In the genomic region with DNA sequence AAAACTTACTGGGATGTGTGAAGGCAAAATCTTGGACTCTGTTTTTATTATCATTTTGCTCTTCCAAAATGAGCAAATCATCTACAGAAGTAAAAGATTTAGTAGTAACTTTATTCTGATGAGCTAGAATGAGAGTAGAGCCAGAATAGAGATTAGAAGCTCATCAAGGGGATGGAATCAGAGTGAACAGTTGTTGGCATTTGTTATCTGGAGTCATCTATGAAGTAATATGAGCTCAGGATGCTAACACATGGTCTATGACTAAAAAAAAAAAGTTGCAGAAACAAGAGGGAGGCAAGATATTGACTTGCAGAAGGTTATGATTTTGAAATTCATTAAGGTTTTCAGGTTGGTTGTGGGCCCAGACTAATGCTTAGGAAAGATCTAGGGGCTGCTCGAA, we compare ENCODE assay signal across 35 cellular contexts.
"Had no signal": no experiment of that assay in that cellular context is flagged by ENCODE, and none has a peak within 500 bp of the region (broad histone marks: within the 10 kb centered on the region; RNA-seq: fewer than 3 reads in every experiment).

No MANE protein-coding gene starts in this region.

- H3K9me3 Mint-ChIP-seq: activated B cell treated with CpG ODN at 0.5 μM for 24 hours; activated CD4-positive, alpha-beta memory T cell treated with anti-CD3 and anti-CD28 coated beads, Interleukin-2, amount 10 ng/mL, durations not matched to agents 7 days and 5 days; activated CD4-positive, alpha-beta T cell treated with anti-CD3 and anti-CD28 coated beads, Interleukin-2, amount 10 ng/mL, durations not matched to agents 24 days and 14 days; activated naive CD4-positive, alpha-beta T cell treated with anti-CD3 and anti-CD28 coated beads for 36 hours; activated T-cell treated with anti-CD3 and anti-CD28 coated beads, Interleukin-2, amount 50 U/mL, for 4 hours; activated T-helper 1 cell treated with anti-CD3 and anti-CD28 coated beads, Interleukin-12 subunit alpha, Interleukin-12 subunit beta, Interleukin-2, Interleukin-4 antibody, amounts not matched to agents 30 ng/mL and 10 ng/mL and 1 ng/mL, durations not matched to agents 14 hours and 24 hours and 36 hours; activated T-helper 17 cell treated with anti-CD3 and anti-CD28 coated beads, Interleukin-2, amount 50 U/mL, for 72 hours; brain; central memory CD8-positive, alpha-beta T cell had no signal

- H3K27me3 ChIP-seq: adrenal gland, ascending aorta, cardiac muscle cell had no signal

- H3K9me3 ChIP-seq: adrenal gland, ascending aorta had no signal

- DNase-seq: activated B cell treated with CpG ODN at 0.5 μM for 24 hours; activated CD4-positive, alpha-beta memory T cell treated with anti-CD3 and anti-CD28 coated beads, Interleukin-2, amount 10 ng/mL, durations not matched to agents 7 days and 5 days; activated CD4-positive, alpha-beta T cell treated with anti-CD3 and anti-CD28 coated beads for 4 hours; activated CD4-positive, alpha-beta T cell treated with anti-CD3 and anti-CD28 coated beads, Interleukin-2, amount 10 ng/mL, durations not matched to agents 24 days and 14 days; activated CD4-positive, alpha-beta T cell treated with anti-CD3 and anti-CD28 coated beads, Interleukin-2, amount 50 U/mL, for 48 hours; activated CD4-positive, CD25-positive, alpha-beta regulatory T cell treated with anti-CD3 and anti-CD28 coated beads, Interleukin-2, amount 50 U/mL, for 72 hours; activated CD8-positive, alpha-beta memory T cell treated with anti-CD3 and anti-CD28 coated beads, Interleukin-2, amount 50 U/mL, for 4 hours; activated effector memory CD4-positive, alpha-beta T cell treated with anti-CD3 and anti-CD28 coated beads, Interleukin-2, amount 50 U/mL, for 16 hours; activated gamma-delta T cell treated with Interleukin-2 at 50 U/mL for 16 hours; activated naive CD4-positive, alpha-beta T cell; activated naive CD4-positive, alpha-beta T cell treated with anti-CD3 and anti-CD28 coated beads for 36 hours; activated naive CD4-positive, alpha-beta T cell treated with anti-CD3 and anti-CD28 coated beads, Interleukin-2, amount 50 U/mL, for 16 hours; activated naive CD8-positive, alpha-beta T cell treated with anti-CD3 and anti-CD28 coated beads for 36 hours; activated T-cell treated with anti-CD3 and anti-CD28 coated beads for 4 hours; activated T-cell treated with anti-CD3 and anti-CD28 coated beads, Interleukin-2, amount 50 U/mL, for 1 hour; activated T-cell treated with anti-CD3 and anti-CD28 coated beads, Interleukin-2, amount 50 U/mL, for 4 hours; activated T-cell treated with anti-CD3 and anti-CD28 coated beads, Interleukin-2, amount 50 U/mL, for 72 hours; adrenal gland; amygdala; anterior cingulate cortex; caudate nucleus; cerebellar nuclear complex; T-helper 1 cell; T-helper 2 cell; T-helper 9 cell had no signal

- H3K4me3 ChIP-seq: adrenal gland, ascending aorta, cardiac muscle cell had no signal

- H3K36me3 ChIP-seq: adrenal gland, ascending aorta, cardiac muscle cell had no signal

- H3K36me3 Mint-ChIP-seq: activated naive CD4-positive, alpha-beta T cell treated with anti-CD3 and anti-CD28 coated beads, Interleukin-2, amount 50 U/mL, for 72 hours; activated naive CD8-positive, alpha-beta T cell treated with anti-CD3 and anti-CD28 coated beads for 36 hours; brain had no signal

- H3K4me1 Mint-ChIP-seq: activated B cell treated with CpG ODN at 0.5 μM for 24 hours; activated CD4-positive, alpha-beta memory T cell treated with anti-CD3 and anti-CD28 coated beads, Interleukin-2, amount 10 ng/mL, durations not matched to agents 7 days and 5 days; activated CD4-positive, alpha-beta T cell treated with anti-CD3 and anti-CD28 coated beads, Interleukin-2, amount 10 ng/mL, durations not matched to agents 24 days and 14 days; activated naive CD8-positive, alpha-beta T cell treated with anti-CD3 and anti-CD28 coated beads for 36 hours; activated T-helper 17 cell treated with anti-CD3 and anti-CD28 coated beads, Interleukin-2, amount 50 U/mL, for 72 hours; central memory CD8-positive, alpha-beta T cell had no signal

- H3K27ac ChIP-seq: adrenal gland, ascending aorta, cardiac muscle cell, VCaP had no signal

- H3K4me3 Mint-ChIP-seq: activated B cell treated with CpG ODN at 0.5 μM for 24 hours; activated CD4-positive, alpha-beta memory T cell treated with anti-CD3 and anti-CD28 coated beads, Interleukin-2, amount 10 ng/mL, durations not matched to agents 7 days and 5 days; activated CD4-positive, alpha-beta T cell treated with anti-CD3 and anti-CD28 coated beads, Interleukin-2, amount 10 ng/mL, durations not matched to agents 24 days and 14 days; activated naive CD4-positive, alpha-beta T cell treated with anti-CD3 and anti-CD28 coated beads for 36 hours; activated naive CD8-positive, alpha-beta T cell treated with anti-CD3 and anti-CD28 coated beads for 36 hours; activated T-cell treated with anti-CD3 and anti-CD28 coated beads, Interleukin-2, amount 50 U/mL, for 4 hours; activated T-cell treated with anti-CD3 and anti-CD28 coated beads, Interleukin-2, amount 50 U/mL, for 72 hours; activated T-helper 1 cell treated with anti-CD3 and anti-CD28 coated beads, Interleukin-12 subunit alpha, Interleukin-12 subunit beta, Interleukin-2, Interleukin-4 antibody, amounts not matched to agents 30 ng/mL and 10 ng/mL and 1 ng/mL, durations not matched to agents 14 hours and 24 hours and 36 hours; activated T-helper 17 cell treated with anti-CD3 and anti-CD28 coated beads, Interleukin-2, amount 50 U/mL, for 72 hours; brain; central memory CD8-positive, alpha-beta T cell; T-helper 1 cell treated with Interleukin-12 subunit alpha and Interleukin-12 subunit beta and Interleukin-4 antibody, amounts not matched to agents 30 μg/mL and 1 μg/mL, for 36 hours; T-helper 2 cell treated with Interferon-gamma antibody and Interleukin-4, amounts not matched to agents 5 μg/mL and 100 μg/mL, for 36 hours had no signal

- H3K4me1 ChIP-seq: adrenal gland, ascending aorta had no signal

- H3K27me3 Mint-ChIP-seq: activated B cell treated with CpG ODN at 0.5 μM for 24 hours; activated CD4-positive, alpha-beta memory T cell treated with anti-CD3 and anti-CD28 coated beads, Interleukin-2, amount 10 ng/mL, durations not matched to agents 7 days and 5 days; activated CD4-positive, alpha-beta T cell treated with anti-CD3 and anti-CD28 coated beads, Interleukin-2, amount 10 ng/mL, durations not matched to agents 24 days and 14 days; activated naive CD8-positive, alpha-beta T cell treated with anti-CD3 and anti-CD28 coated beads for 36 hours; activated T-helper 17 cell treated with anti-CD3 and anti-CD28 coated beads, Interleukin-2, amount 50 U/mL, for 72 hours; central memory CD8-positive, alpha-beta T cell had no signal

- H3K27ac Mint-ChIP-seq: activated B cell treated with CpG ODN at 0.5 μM for 24 hours; activated CD4-positive, alpha-beta memory T cell treated with anti-CD3 and anti-CD28 coated beads, Interleukin-2, amount 10 ng/mL, durations not matched to agents 7 days and 5 days; activated CD4-positive, alpha-beta T cell treated with anti-CD3 and anti-CD28 coated beads, Interleukin-2, amount 10 ng/mL, durations not matched to agents 24 days and 14 days; activated naive CD4-positive, alpha-beta T cell treated with anti-CD3 and anti-CD28 coated beads for 36 hours; activated naive CD4-positive, alpha-beta T cell treated with anti-CD3 and anti-CD28 coated beads, Interleukin-2, amount 50 U/mL, for 72 hours; activated naive CD8-positive, alpha-beta T cell treated with anti-CD3 and anti-CD28 coated beads for 36 hours; activated T-cell treated with anti-CD3 and anti-CD28 coated beads, Interleukin-2, amount 50 U/mL, for 72 hours; activated T-helper 1 cell treated with anti-CD3 and anti-CD28 coated beads, Interleukin-12 subunit alpha, Interleukin-12 subunit beta, Interleukin-2, Interleukin-4 antibody, amounts not matched to agents 30 ng/mL and 10 ng/mL and 1 ng/mL, durations not matched to agents 14 hours and 24 hours and 36 hours; activated T-helper 17 cell treated with anti-CD3 and anti-CD28 coated beads, Interleukin-2, amount 50 U/mL, for 72 hours; T-helper 1 cell treated with Interleukin-12 subunit alpha and Interleukin-12 subunit beta and Interleukin-4 antibody, amounts not matched to agents 30 μg/mL and 1 μg/mL, for 36 hours; T-helper 2 cell treated with Interferon-gamma antibody and Interleukin-4, amounts not matched to agents 5 μg/mL and 100 μg/mL, for 36 hours had no signal

- ATAC-seq: activated naive CD4-positive, alpha-beta T cell treated with anti-CD3 and anti-CD28 coated beads, Interleukin-2, amount 50 U/mL, for 72 hours; activated T-cell treated with anti-CD3 and anti-CD28 coated beads, Interleukin-2, amount 50 U/mL, for 4 hours; activated T-cell treated with anti-CD3 and anti-CD28 coated beads, Interleukin-2, amount 50 U/mL, for 72 hours; activated T-helper 17 cell treated with anti-CD3 and anti-CD28 coated beads, Interleukin-2, amount 50 U/mL, for 72 hours had no signal
